In genomic region chr12:62859203-62859799, GRCh38 we compare ENCODE assay signal across 20 cellular contexts.
DNase-seq lines count a peak whose midpoint lies in the region; ATAC-seq and TF ChIP-seq lines count a peak whose summit lies in the region.
"Had no signal": no experiment of that assay in that cellular context is flagged by ENCODE, and none has a peak within 500 bp of the region (broad histone marks: within the 10 kb centered on the region; RNA-seq: fewer than 3 reads in every experiment).

No MANE protein-coding gene starts in this region.

- ATAC-seq in Right ventricle myocardium inferior (no peak), HG03159 (IDR thresholded peaks at IDR 0.05; ENCODE audit: unreplicated experiment) (no peak), mucosa of descending colon (no peak)
- ATAC-seq: stimulated activated memory B cell treated with anti-CD40 and anti-IgM and Interleukin-4, amounts not matched to agents 10 μg/mL and 1 μg/mL and 100 μg/mL, for 72 hours had no signal

- H3K36me3 ChIP-seq in left ventricle myocardium inferior (no peaks in the 10 kb centered on the region), iPS-18a (ENCODE audit: control insufficient read depth, low read depth, low read length) (no peaks in the 10 kb centered on the region), mucosa of descending colon (ENCODE audit: low read depth) (no peaks in the 10 kb centered on the region)
- H3K36me3 ChIP-seq: breast epithelium, vagina had no signal

- H3K27me3 ChIP-seq in left ventricle myocardium inferior (ENCODE audit: low read depth), result no peaks in the 10 kb centered on the region
- H3K27me3 ChIP-seq in iPS-18a (ENCODE audit: control insufficient read depth, insufficient read depth, low read length), result no peaks in the 10 kb centered on the region
- H3K27me3 ChIP-seq: breast epithelium, vagina had no signal

- no peaks in the 10 kb centered on the region for H3K27me3 Mint-ChIP-seq in progenitor cell of endocrine pancreas

- DNase-seq in left ventricle myocardium inferior, result no peak
- DNase-seq in Right ventricle myocardium inferior (ENCODE audit: missing footprints), result no peak
- DNase-seq in OCI-M1 (lab: John Stamatoyannopoulos, UW), result peak; percentile 34
- DNase-seq in mucosa of descending colon, result no peak
- no peak for DNase-seq in progenitor cell of endocrine pancreas (ENCODE audit: low spot score, unreplicated experiment)
- DNase-seq in midbrain (lab: John Stamatoyannopoulos, UW), result no peak
- DNase-seq: activated CD4-positive, alpha-beta T cell treated with anti-CD3 and anti-CD28 coated beads, Interleukin-2, amount 10 ng/mL, durations not matched to agents 24 days and 14 days; activated naive CD4-positive, alpha-beta T cell treated with anti-CD3 and anti-CD28 coated beads, Interleukin-2, amount 50 U/mL, for 16 hours; Calu3; GDM1; KG1; NCI-H82; small intestine; T-helper 9 cell had no signal

- peaks cover 58% of the 10 kb centered on the region for H3K4me1 ChIP-seq in left ventricle myocardium inferior
- H3K4me1 ChIP-seq in iPS-18a (ENCODE audit: control insufficient read depth, low read depth, low read length), result peaks cover 41% of the 10 kb centered on the region
- H3K4me1 ChIP-seq in mucosa of descending colon (ENCODE audit: low read depth), result no peaks in the 10 kb centered on the region
- H3K4me1 ChIP-seq: breast epithelium, vagina had no signal

- TF ChIP-seq CTCF in left ventricle myocardium inferior (IDR thresholded peaks at IDR 0.05; ENCODE audit: borderline replicate concordance), result no peak
- no peak for TF ChIP-seq CTCF in mucosa of descending colon (IDR thresholded peaks at IDR 0.05)
- TF ChIP-seq CTCF in progenitor cell of endocrine pancreas (IDR thresholded peaks at IDR 0.05; ENCODE audit: unreplicated experiment), result no peak

- H3K27ac Mint-ChIP-seq in progenitor cell of endocrine pancreas, result no peak overlapping the region
- H3K27ac Mint-ChIP-seq: activated CD4-positive, alpha-beta T cell treated with anti-CD3 and anti-CD28 coated beads, Interleukin-2, amount 10 ng/mL, durations not matched to agents 24 days and 14 days; stimulated activated memory B cell treated with anti-CD40 and anti-IgM and Interleukin-4, amounts not matched to agents 10 μg/mL and 1 μg/mL and 100 μg/mL, for 72 hours had no signal

- no peak overlapping the region for H3K9ac ChIP-seq in iPS-18a (ENCODE audit: low read length)
- H3K9ac ChIP-seq: parathyroid adenoma had no signal

- no peaks in the 10 kb centered on the region for H3K9me3 ChIP-seq in left ventricle myocardium inferior (replicated peaks)
- H3K9me3 ChIP-seq in iPS-18a (ENCODE audit: control insufficient read depth, low read depth, low read length), result no peaks in the 10 kb centered on the region
- no peaks in the 10 kb centered on the region for H3K9me3 ChIP-seq in mucosa of descending colon
- H3K9me3 ChIP-seq: breast epithelium, vagina had no signal

- H3K4me3 ChIP-seq in left ventricle myocardium inferior (peak overlapping the region; percentile 29), iPS-18a (ENCODE audit: low read length) (no peak overlapping the region), mucosa of descending colon (no peak overlapping the region)
- H3K4me3 ChIP-seq: breast epithelium, vagina had no signal

- intact Hi-C loops in left ventricle myocardium inferior (cut with micrococcal nuclease) (no loop called here), Right ventricle myocardium inferior (cut with DNase I) (no loop called here), mucosa of descending colon (cut with DNase I, micrococcal nuclease) (no loop called here)

- no peaks in the 10 kb centered on the region for H3K36me3 Mint-ChIP-seq in progenitor cell of endocrine pancreas (ENCODE audit: insufficient read depth)
- H3K36me3 Mint-ChIP-seq: stimulated activated memory B cell treated with anti-CD40 and anti-IgM and Interleukin-4, amounts not matched to agents 10 μg/mL and 1 μg/mL and 100 μg/mL, for 72 hours had no signal

- no peaks in the 10 kb centered on the region for H3K9me3 Mint-ChIP-seq in progenitor cell of endocrine pancreas (ENCODE audit: low read depth)
- H3K9me3 Mint-ChIP-seq: activated CD4-positive, alpha-beta T cell treated with anti-CD3 and anti-CD28 coated beads, Interleukin-2, amount 10 ng/mL, durations not matched to agents 24 days and 14 days; stimulated activated memory B cell treated with anti-CD40 and anti-IgM and Interleukin-4, amounts not matched to agents 10 μg/mL and 1 μg/mL and 100 μg/mL, for 72 hours had no signal

- H3K4me3 Mint-ChIP-seq in progenitor cell of endocrine pancreas (ENCODE audit: low read depth), result no peak overlapping the region
- H3K4me3 Mint-ChIP-seq: activated CD4-positive, alpha-beta T cell treated with anti-CD3 and anti-CD28 coated beads, Interleukin-2, amount 10 ng/mL, durations not matched to agents 24 days and 14 days; stimulated activated memory B cell treated with anti-CD40 and anti-IgM and Interleukin-4, amounts not matched to agents 10 μg/mL and 1 μg/mL and 100 μg/mL, for 72 hours had no signal

- no peaks in the 10 kb centered on the region for H3K4me1 Mint-ChIP-seq in progenitor cell of endocrine pancreas (ENCODE audit: low read depth)
- H3K4me1 Mint-ChIP-seq: activated CD4-positive, alpha-beta T cell treated with anti-CD3 and anti-CD28 coated beads, Interleukin-2, amount 10 ng/mL, durations not matched to agents 24 days and 14 days; stimulated activated memory B cell treated with anti-CD40 and anti-IgM and Interleukin-4, amounts not matched to agents 10 μg/mL and 1 μg/mL and 100 μg/mL, for 72 hours had no signal

- H3K27ac ChIP-seq in left ventricle myocardium inferior (replicated peaks) (peak overlapping the region; percentile 67), iPS-18a (ENCODE audit: low read length) (peak overlapping the region; percentile 51)
- H3K27ac ChIP-seq: breast epithelium, parathyroid adenoma, vagina had no signal
